11 cellular contexts compared by ENCODE assay signal in genomic region chr6:52283111-52283510, GRCh38. TPM values are rescaled to one million over a fixed set of nuclear protein-coding genes. Genes with fewer than 3 reads are reported as not detected.
DNase-seq lines count a peak whose midpoint lies in the region; TF ChIP-seq lines count a peak whose summit lies in the region.
"Had no signal": no experiment of that assay in that cellular context is flagged by ENCODE, and none has a peak within 500 bp of the region (broad histone marks: within the 10 kb centered on the region; RNA-seq: fewer than 3 reads in every experiment).

No MANE protein-coding gene starts in this region.

- peak overlapping the region; percentile 95 for H3K4me3 ChIP-seq in MM.1S (ENCODE audit: low read length)
- peak overlapping the region; percentile 8 to 80 for H3K4me3 ChIP-seq in cardiac fibroblast (replicated peaks in 1 of 2; ENCODE audit: low read depth in 2 of 2, low read length in 2 of 2)
- H3K4me3 ChIP-seq in osteoblast (ENCODE audit: insufficient read depth, low read length): no peak overlapping the region

- H2AFZ ChIP-seq in MM.1S (ENCODE audit: low read length) (no peak overlapping the region), osteoblast (ENCODE audit: low read length) (no peak overlapping the region)

- peak overlapping the region; percentile 91 for H3K9ac ChIP-seq in MM.1S (ENCODE audit: low read length)

- H3K9me3 ChIP-seq in MM.1S (replicated peaks; ENCODE audit: insufficient read depth, low read length): no peaks in the 10 kb centered on the region
- H3K9me3 ChIP-seq in osteoblast (ENCODE audit: low read depth, low read length): no peaks in the 10 kb centered on the region
- H3K9me3 ChIP-seq: left lung had no signal

- DNase-seq in NCI-H82 (lab: John Stamatoyannopoulos, UW) (peak; percentile 14), NCI-H82 treated with DMSO at 0.1 percent for 48 hours (lab: John Stamatoyannopoulos, UW; ENCODE audit: unreplicated experiment) (no peak), MM.1S (no peak), cardiac fibroblast (ENCODE audit: low read depth in 2 of 2) (no peak), osteoblast (ENCODE audit: insufficient read length, low spot score, missing footprints) (no peak), islet precursor cell (no peak), AML-193 (lab: John Stamatoyannopoulos, UW) (no peak)
- no peak for DNase-seq in activated CD4-positive, CD25-positive, alpha-beta regulatory T cell treated with anti-CD3 and anti-CD28 coated beads, Interleukin-2, amount 50 U/mL, for 72 hours
- DNase-seq: activated CD8-positive, alpha-beta memory T cell treated with anti-CD3 and anti-CD28 coated beads, Interleukin-2, amount 50 U/mL, for 4 hours; dorsolateral prefrontal cortex; left lung had no signal

- peaks cover 7% of the 10 kb centered on the region; the same call in 1 of the 2 replicates for H3F3A ChIP-seq in MM.1S (ENCODE audit: insufficient read depth, low read length)

- H3K36me3 ChIP-seq in MM.1S (replicated peaks; ENCODE audit: insufficient read depth, low read length) (peaks cover 18% of the 10 kb centered on the region), osteoblast (ENCODE audit: insufficient read depth, low read length) (peaks cover 42% of the 10 kb centered on the region)

- TF ChIP-seq CTCF in MM.1S (IDR thresholded peaks at IDR 0.05; ENCODE audit: low read length) (no peak), cardiac fibroblast (IDR thresholded peaks at IDR 0.05; ENCODE audit: low read depth, low read length) (no peak), osteoblast (IDR thresholded peaks at IDR 0.05; ENCODE audit: extremely low read depth, low read depth, low read length) (no peak)

- no peaks in the 10 kb centered on the region for H3K9me2 ChIP-seq in MM.1S (replicated peaks; ENCODE audit: insufficient read depth, low read length)

- H3K4me2 ChIP-seq in MM.1S (ENCODE audit: low read depth, low read length): peak overlapping the region; percentile 74
- H3K4me2 ChIP-seq in osteoblast (ENCODE audit: insufficient read depth, low read length): peak overlapping the region; percentile 98

- H3K79me2 ChIP-seq in MM.1S (ENCODE audit: low read length): peaks cover 64% of the 10 kb centered on the region
- H3K79me2 ChIP-seq in osteoblast (ENCODE audit: insufficient read depth, low read length): peaks cover 20% of the 10 kb centered on the region

- no peaks in the 10 kb centered on the region for H3K27me3 ChIP-seq in MM.1S (replicated peaks; ENCODE audit: insufficient read depth, low read length)
- H3K27me3 ChIP-seq in osteoblast (ENCODE audit: insufficient read depth, low read length): no peaks in the 10 kb centered on the region
- H3K27me3 ChIP-seq: dorsolateral prefrontal cortex, left lung had no signal

- no peak overlapping the region for H3K27ac ChIP-seq in MM.1S (ENCODE audit: low read length)
- no peak overlapping the region for H3K27ac ChIP-seq in osteoblast (ENCODE audit: low read depth, low read length)
- H3K27ac ChIP-seq: dorsolateral prefrontal cortex had no signal

- H4K20me1 ChIP-seq in MM.1S (ENCODE audit: insufficient read depth, low read length): peaks cover 5% of the 10 kb centered on the region; the same call in 1 of the 2 replicates
- no peaks in the 10 kb centered on the region for H4K20me1 ChIP-seq in osteoblast (ENCODE audit: insufficient read depth, low read length)

- H3K4me1 ChIP-seq in MM.1S (ENCODE audit: low read length): peaks cover 21% of the 10 kb centered on the region
- H3K4me1 ChIP-seq in osteoblast (ENCODE audit: insufficient read depth, low read length): peaks cover 12% of the 10 kb centered on the region

RNA-seq across cellular contexts. Expression of gene MCM3, which starts 1.4 kb away (rescaled TPM):
- 19.2 and 19.4 TPM in 2 replicates for total RNA-seq in osteoblast

RNA-seq across cellular contexts. Expression of gene IL17F, which starts 38.8 kb away (rescaled TPM):
- not detected in 2 replicates for total RNA-seq in osteoblast
- total RNA-seq: left lung had no signal
